ENCODE assay signal across 13 cellular contexts in the genomic region with DNA sequence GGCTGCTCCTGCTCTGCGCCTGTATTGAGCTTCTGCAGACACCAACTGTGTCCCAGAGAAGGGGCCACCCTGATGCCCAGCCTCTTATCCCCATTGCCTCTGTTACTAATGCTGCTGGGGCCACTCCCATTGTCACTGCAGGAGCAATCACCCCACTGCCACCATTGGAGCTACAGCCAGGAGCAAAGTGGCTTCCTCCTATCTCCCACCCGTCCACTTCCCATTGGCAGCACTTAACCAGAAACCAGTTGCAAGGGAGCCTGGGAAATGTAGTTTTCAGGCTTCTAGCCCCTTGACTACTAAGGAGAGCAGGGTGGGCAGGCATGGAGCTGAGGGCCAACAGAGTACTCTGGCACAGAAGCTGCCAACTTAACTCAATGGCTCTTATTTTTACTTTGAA. TPM values are rescaled to one million over a fixed set of nuclear protein-coding genes. Genes with fewer than 3 reads are reported as not detected.
DNase-seq lines count a peak whose midpoint lies in the region; ATAC-seq, FAIRE-seq and TF ChIP-seq lines count a peak whose summit lies in the region.
"Had no signal": no experiment of that assay in that cellular context is flagged by ENCODE, and none has a peak within 500 bp of the region (broad histone marks: within the 10 kb centered on the region; RNA-seq: fewer than 3 reads in every experiment).

No MANE protein-coding gene starts in this region.

- BruUV-seq in HepG2 (replicated peaks; lab: Mats Ljungman, UMichigan) = no TSS peak

- WGBS in HepG2 (ENCODE audit: low lambda C conversion rate) = 60% methylated on average over 2 of the region's 2 CpGs

- H3K27me3 ChIP-seq in BLaER1 treated with 17β-estradiol and CSF1 and Interleukin-3, amounts not matched to agents 10 nM and 100 nM = no peaks in the 10 kb centered on the region
- 0 out of 5 replicates have a peak, but pooled peaks cover 0 to 1% of the 10 kb centered on the region in 2 experiments for H3K27me3 ChIP-seq in HepG2 (ENCODE audit: control insufficient read depth in 1 of 2, insufficient read depth in 2 of 2, low read length in 2 of 2)
- H3K27me3 ChIP-seq in WERI-Rb-1 (ENCODE audit: insufficient read depth, low read depth, severe bottlenecking) = no peaks in the 10 kb centered on the region
- H3K27me3 ChIP-seq: hepatocyte, upper lobe of left lung had no signal

- peak overlapping the region; percentile 5 to 99 (median 93); a peak in 20 of 22 replicates for H3K4me2 ChIP-seq in BLaER1 treated with 17β-estradiol and CSF1 and Interleukin-3, amounts not matched to agents 10 nM and 100 nM
- no peak overlapping the region for H3K4me2 ChIP-seq in HepG2 (ENCODE audit: low read depth, low read length)
- H3K4me2 ChIP-seq: hepatocyte had no signal

- DNase-seq in GM12892 (ENCODE audit: insufficient read length) (no peak), SK-N-DZ (ENCODE audit: low spot score) (peak; percentile 80), HepG2 (ENCODE audit: low spot score) (no peak), WERI-Rb-1 (no peak), substantia nigra (lab: John Stamatoyannopoulos, UW) (no peak), NCI-H1930 (lab: John Stamatoyannopoulos, UW) (no peak), NCI-H1417 treated with DMSO at 0.1 percent for 48 hours (lab: John Stamatoyannopoulos, UW) (no peak)
- DNase-seq: Calu3, midbrain, NCI-H2029 treated with DMSO at 0.1 percent for 48 hours, upper lobe of left lung had no signal

- 0 out of 22 replicates have a peak overlapping the region, but pooled peaks of 2 of the 11 experiments have one; percentile 4 to 18 for H3K9ac ChIP-seq in BLaER1 treated with 17β-estradiol and CSF1 and Interleukin-3, amounts not matched to agents 10 nM and 100 nM
- no peak overlapping the region for H3K9ac ChIP-seq in HepG2 (ENCODE audit: insufficient read depth, low read depth, low read length)

- TF ChIP-seq POLR2A in GM12892 (IDR thresholded peaks at IDR 0.05; ENCODE audit: low read depth, low read length) (no peak), HepG2 (IDR thresholded peaks at IDR 0.05; ENCODE audit: insufficient read depth in 1 of 2, low read depth in 2 of 2, low read length in 2 of 2) (no peak)

- no peak overlapping the region for H2AFZ ChIP-seq in HepG2 (ENCODE audit: low read length)
- H2AFZ ChIP-seq: hepatocyte had no signal

- H4K20me1 ChIP-seq in BLaER1 treated with 17β-estradiol and CSF1 and Interleukin-3, amounts not matched to agents 10 nM and 100 nM = no peaks in the 10 kb centered on the region
- H4K20me1 ChIP-seq in HepG2 (ENCODE audit: insufficient read depth, low read length) = no peaks in the 10 kb centered on the region

- POLR2A ChIA-PET in HepG2 (lab: Yijun Ruan, JAX) = interaction anchor here (1.0 kb wide), 1 partner anchor 56 kb away, joined by 3 read pairs; no protein-coding TSS in a partner anchor

- in situ Hi-C loops in HepG2 (cut with HindIII; ENCODE audit: extremely low pct_ligation_motif_present, low pct_unique_long_range_greater_than_20kb) = no loop called here

- no peak for TF ChIP-seq CTCF in HepG2 (CRISPR knock-in tag; IDR thresholded peaks at IDR 0.05)
- TF ChIP-seq CTCF in WERI-Rb-1 (IDR thresholded peaks at IDR 0.05; ENCODE audit: low read depth, low read length) = no peak

- H3K4me3 ChIP-seq in BLaER1 treated with 17β-estradiol and CSF1 and Interleukin-3, amounts not matched to agents 10 nM and 100 nM = no peak overlapping the region
- H3K4me3 ChIP-seq in HepG2 (replicated peaks in 1 of 3; ENCODE audit: insufficient read depth in 1 of 3, low read depth in 2 of 3, low read length in 3 of 3) (no peak overlapping the region), WERI-Rb-1 (ENCODE audit: low read depth, low read length) (no peak overlapping the region)
- H3K4me3 ChIP-seq: hepatocyte, upper lobe of left lung had no signal

- peak; percentile 78 for FAIRE-seq in GM12892 (lab: Jason Lieb, UNC)
- FAIRE-seq in HepG2 (lab: Jason Lieb, UNC) = no peak

- ATAC-seq in HepG2 = no peak

- TF ChIP-seq RAD21 in HepG2 (CRISPR knock-in tag; IDR thresholded peaks at IDR 0.05) = no peak

- no peaks in the 10 kb centered on the region for H3K9me3 ChIP-seq in BLaER1 treated with 17β-estradiol and CSF1 and Interleukin-3, amounts not matched to agents 10 nM and 100 nM (replicated peaks in 1 of 11)
- no peaks in the 10 kb centered on the region for H3K9me3 ChIP-seq in HepG2 (ENCODE audit: low read length)
- H3K9me3 ChIP-seq in WERI-Rb-1 (ENCODE audit: severe bottlenecking) = no peaks in the 10 kb centered on the region
- H3K9me3 ChIP-seq: upper lobe of left lung had no signal

- intact Hi-C loops in HepG2 (cut with micrococcal nuclease; ENCODE audit: unreplicated experiment) = loop anchor here (1.0 kb wide), 1 partner anchor 35 kb away; no protein-coding TSS in a partner anchor

- peak overlapping the region in 8 of 11 experiments; percentile 24 to 100 (median 98); a peak in 16 of 22 replicates for H3K27ac ChIP-seq in BLaER1 treated with 17β-estradiol and CSF1 and Interleukin-3, amounts not matched to agents 10 nM and 100 nM
- no peak overlapping the region for H3K27ac ChIP-seq in HepG2 (ENCODE audit: extremely low read length, insufficient read depth, low read length)
- no peak overlapping the region for H3K27ac ChIP-seq in WERI-Rb-1
- H3K27ac ChIP-seq in substantia nigra (ENCODE audit: low read depth, low read length, poor library complexity, severe bottlenecking) = no peak overlapping the region
- H3K27ac ChIP-seq: hepatocyte, upper lobe of left lung had no signal

- TF ChIP-seq EP300 in HepG2 (IDR thresholded peaks at IDR 0.05; ENCODE audit: low read depth in 2 of 2, low read length in 2 of 2) = no peak
- no peak for TF ChIP-seq EP300 in HepG2 (CRISPR knock-in tag; IDR thresholded peaks at IDR 0.05; ENCODE audit: borderline replicate concordance)

- no peaks in the 10 kb centered on the region for H3K79me2 ChIP-seq in HepG2 (ENCODE audit: insufficient read depth, low read length)
- H3K79me2 ChIP-seq: hepatocyte had no signal

- CTCF ChIA-PET in HepG2 (lab: Yijun Ruan, JAX; ENCODE audit: low intra/inter-chr PET ratio, low total read pairs) = no interaction called here

- H3K36me3 ChIP-seq in BLaER1 treated with 17β-estradiol and CSF1 and Interleukin-3, amounts not matched to agents 10 nM and 100 nM = no peaks in the 10 kb centered on the region
- H3K36me3 ChIP-seq in HepG2 (replicated peaks in 1 of 2; ENCODE audit: control insufficient read depth in 1 of 2, insufficient read depth in 2 of 2, low read length in 2 of 2) (no peaks in the 10 kb centered on the region), WERI-Rb-1 (no peaks in the 10 kb centered on the region)
- H3K36me3 ChIP-seq: upper lobe of left lung had no signal

- H3K4me1 ChIP-seq in BLaER1 treated with 17β-estradiol and CSF1 and Interleukin-3, amounts not matched to agents 10 nM and 100 nM = peaks cover 81 to 99% (median 95%) of the 10 kb centered on the region in 10 experiments
- peaks cover 58% of the 10 kb centered on the region for H3K4me1 ChIP-seq in HepG2 (ENCODE audit: insufficient read depth, low read length)

RNA-seq across cellular contexts. Expression of a gene that starts 55.9 kb away (rescaled TPM):
- 39.1 TPM for polyA plus RNA-seq in GM12892 (2012; ENCODE audit: missing spikeins)
- polyA plus RNA-seq in SK-N-DZ (2014; cell fraction: cytosol; rRNA removed) = 65.3 and 76.1 TPM in 2 replicates
- polyA plus RNA-seq in SK-N-DZ (2014; cell fraction: nucleus; rRNA removed) = 26.8 and 37.7 TPM in 2 replicates
- total RNA-seq in HepG2 (2016; rRNA removed; fragmentation: Illumina TruSeq; extraction: Trizol) = 25.1 and 27.8 TPM in 2 replicates
- total RNA-seq in HepG2 (2016; cell fraction: cytosol; rRNA removed; fragmentation: Illumina TruSeq; extraction: Trizol; ENCODE audit: low read depth) = 1.4 and 2.8 TPM in 2 replicates
- 21.2 and 24.1 TPM in 2 replicates for total RNA-seq in HepG2 (2016; cell fraction: insoluble cytoplasmic fraction; rRNA removed; fragmentation: Illumina TruSeq; extraction: Trizol)
- 6.8 and 8.3 TPM in 2 replicates for total RNA-seq in HepG2 (2016; cell fraction: membrane; rRNA removed; fragmentation: Illumina TruSeq; extraction: Trizol)
- total RNA-seq in HepG2 (2016; cell fraction: nucleus; rRNA removed; fragmentation: Illumina TruSeq; extraction: Trizol) = 13.1 and 18.9 TPM in 2 replicates
- polyA plus RNA-seq in HepG2 (2011; rRNA removed) = 16.8 and 18.8 TPM in 2 replicates
- 9.1 and 11.1 TPM in 2 replicates for polyA plus RNA-seq in HepG2 (2011; cell fraction: cytosol; rRNA removed)
- polyA plus RNA-seq in HepG2 (2011; cell fraction: nucleus; rRNA removed) = 12.3 and 14.2 TPM in 2 replicates
- polyA plus RNA-seq in HepG2 (2012) = 22.0 and 24.4 TPM in 2 replicates
- 1.1 and 2.1 TPM in 2 replicates for polyA plus RNA-seq in HepG2 (2016; cell fraction: cytosol; fragmentation: Illumina TruSeq; extraction: Trizol; ENCODE audit: low read depth)
- 31.2 and 34.3 TPM in 2 replicates for polyA plus RNA-seq in HepG2 (2016; cell fraction: insoluble cytoplasmic fraction; fragmentation: Illumina TruSeq; extraction: Trizol; ENCODE audit: low read depth)
- 5.5 and 7.5 TPM in 2 replicates for polyA plus RNA-seq in HepG2 (2016; cell fraction: membrane; fragmentation: Illumina TruSeq; extraction: Trizol; ENCODE audit: low read depth)
- polyA plus RNA-seq in HepG2 (2016; cell fraction: nucleus; fragmentation: Illumina TruSeq; extraction: Trizol; ENCODE audit: insufficient read depth, low read depth) = 30.0 and 34.4 TPM in 2 replicates
- polyA minus RNA-seq in HepG2 (2011; rRNA and poly(A)+ RNA removed; ENCODE audit: low replicate concordance) = 23.8 and 65.8 TPM in 2 replicates
- polyA minus RNA-seq in HepG2 (2011; cell fraction: cytosol; rRNA and poly(A)+ RNA removed) = 12.2 and 13.9 TPM in 2 replicates
- 6.3 and 8.8 TPM in 2 replicates for polyA minus RNA-seq in HepG2 (2011; cell fraction: nucleus; rRNA and poly(A)+ RNA removed)

Comparison
In these comparisons a context has a peak if more than half of its experiments do, and no peak if none do; other contexts are left out.
1. H3K27ac ChIP-seq: peak in BLaER1 treated with 17β-estradiol and CSF1 and Interleukin-3, amounts not matched to agents 10 nM and 100 nM (8 of 11); none in HepG2 (single experiment), WERI-Rb-1 (single experiment) and substantia nigra (single experiment).